Comparison of ENCODE assay signal across 8 cellular contexts in the genomic region with DNA sequence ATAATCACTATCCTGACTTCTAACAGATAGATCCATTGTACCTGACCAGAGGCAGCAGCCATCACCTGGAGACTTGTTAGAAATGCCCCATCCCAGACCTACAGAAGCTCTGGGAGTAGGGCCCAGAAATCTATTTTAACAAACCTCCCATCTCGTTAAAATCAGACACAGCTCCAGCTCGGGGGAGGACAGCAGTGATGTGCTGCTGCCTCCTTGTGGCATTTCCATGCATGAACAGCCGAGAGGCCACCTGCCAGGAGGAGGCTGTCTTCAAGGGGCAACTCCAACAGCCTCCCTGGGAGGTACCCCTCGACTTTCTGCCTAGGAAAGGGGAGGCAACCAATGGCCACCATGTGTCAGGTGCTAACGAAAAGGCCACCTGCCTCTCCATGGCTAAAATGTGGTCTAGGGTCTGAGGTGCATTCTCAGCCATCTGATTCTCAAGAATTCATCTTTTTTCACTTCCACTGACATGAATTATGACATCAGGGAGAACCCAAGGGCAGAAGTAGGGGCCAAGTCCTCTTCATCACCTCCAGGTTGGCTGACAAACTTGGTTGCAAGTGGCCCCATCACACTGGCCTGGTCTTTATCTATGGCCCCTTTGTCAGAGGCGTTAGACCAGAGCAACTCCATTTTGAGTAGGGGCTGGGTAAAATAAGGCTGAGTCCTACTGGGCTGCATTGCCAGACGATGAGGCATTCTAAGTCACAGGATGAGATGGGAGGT. TPM values are rescaled to one million over a fixed set of nuclear protein-coding genes. Genes with fewer than 3 reads are reported as not detected.
A peak's percentile ranks its signal among the peaks of the same experiment; 100 is the strongest.
DNase-seq lines count a peak whose midpoint lies in the region; ATAC-seq, FAIRE-seq and TF ChIP-seq lines count a peak whose summit lies in the region.

No MANE protein-coding gene starts in this region.

- H3K36me3 ChIP-seq in H1 (ENCODE audit: control insufficient read depth in 2 of 4, insufficient read depth in 4 of 4, low read length in 3 of 4) = no peaks in the 10 kb centered on the region

- ATAC-seq in stimulated activated memory B cell treated with anti-CD40 and anti-IgM and Interleukin-4, amounts not matched to agents 10 μg/mL and 1 μg/mL and 100 μg/mL, for 72 hours = peak; percentile 71

- no peaks in the 10 kb centered on the region for H3K79me1 ChIP-seq in H1 (ENCODE audit: low read depth, low read length)

- no peaks in the 10 kb centered on the region for H4K20me1 ChIP-seq in H1 (replicated peaks in 1 of 2; ENCODE audit: control insufficient read depth in 1 of 2, insufficient read depth in 2 of 2, low read length in 2 of 2)

- FAIRE-seq in GM12891 (lab: Jason Lieb, UNC) (peak; percentile 72), H1 (lab: Jason Lieb, UNC) (no peak)

- H3K4me3 ChIP-seq in AG04449 (ENCODE audit: low read depth, low read length) (no peak overlapping the region), H1 (ENCODE audit: extremely low read depth in 1 of 4, insufficient read depth in 2 of 4, low read depth in 3 of 4, low read length in 4 of 4) (no peak overlapping the region)

- peaks cover 4% of the 10 kb centered on the region for H3K9me3 Mint-ChIP-seq in stimulated activated memory B cell treated with anti-CD40 and anti-IgM and Interleukin-4, amounts not matched to agents 10 μg/mL and 1 μg/mL and 100 μg/mL, for 72 hours

- no peak overlapping the region for H3K14ac ChIP-seq in H1 (ENCODE audit: insufficient read length)

- H3K27ac ChIP-seq in H1 (ENCODE audit: low read depth, low read length) = no peak overlapping the region

- H3K23me2 ChIP-seq in H1 (ENCODE audit: low read depth, low read length) = no peaks in the 10 kb centered on the region

- H4K91ac ChIP-seq in H1 (replicated peaks; ENCODE audit: insufficient read length, low read length) = no peak overlapping the region

- WGBS in H1 (ENCODE audit: extremely low coverage in 1 of 2, insufficient coverage in 1 of 2, insufficient read length in 1 of 2, insufficient replicate concordance in 2 of 2, low coverage in 1 of 2, low lambda C conversion rate in 2 of 2, missing lambda C conversion rate in 1 of 2), 2 experiments = 48% methylated on average over 7 of the region's 7 CpGs; no CpG with 5 or more reads in 1 of the 2 experiments

- peaks cover 3 to 13% (median 9%) of the 10 kb centered on the region in 4 experiments; a peak in 4 of 7 replicates for H3K4me1 ChIP-seq in H1 (replicated peaks in 1 of 4; ENCODE audit: control insufficient read depth in 3 of 4, insufficient read depth in 4 of 4, low read length in 3 of 4)

- peak; percentile 93 for TF ChIP-seq CTCF in AG04449 (IDR thresholded peaks at IDR 0.05; ENCODE audit: insufficient read depth, low read length, missing control alignments)
- peak; percentile 90 to 97 (median 96) for TF ChIP-seq CTCF in H1 (IDR thresholded peaks at IDR 0.05; ENCODE audit: control extremely low read depth in 1 of 3, insufficient read depth in 1 of 3, low read depth in 1 of 3, low read length in 3 of 3)

- no peaks in the 10 kb centered on the region for H3K79me2 ChIP-seq in H1 (ENCODE audit: control insufficient read depth in 1 of 2, insufficient read depth in 2 of 2, low read length in 2 of 2)

- peak overlapping the region; percentile 6; the same call in 1 of the 2 replicates for H2BK5ac ChIP-seq in H1 (ENCODE audit: low read depth, low read length)

- H3K4me1 Mint-ChIP-seq in stimulated activated memory B cell treated with anti-CD40 and anti-IgM and Interleukin-4, amounts not matched to agents 10 μg/mL and 1 μg/mL and 100 μg/mL, for 72 hours = peaks cover 11% of the 10 kb centered on the region

- TF ChIP-seq RAD21 in H1 (IDR thresholded peaks at IDR 0.05 in 1 of 2, conservative IDR thresholded peaks at IDR 0.05 in 1 of 2; ENCODE audit: low read depth in 2 of 2, low read length in 2 of 2) = peak; percentile 98 to 99

- no peak overlapping the region for H3K4me3 Mint-ChIP-seq in stimulated activated memory B cell treated with anti-CD40 and anti-IgM and Interleukin-4, amounts not matched to agents 10 μg/mL and 1 μg/mL and 100 μg/mL, for 72 hours

- no peak overlapping the region for H2AFZ ChIP-seq in H1 (ENCODE audit: low read length)

- no peak overlapping the region for H3K9ac ChIP-seq in H1 (replicated peaks in 1 of 4; ENCODE audit: extremely low read depth in 1 of 4, low read depth in 3 of 4, low read length in 3 of 4)

- peaks cover 26% of the 10 kb centered on the region for H3K27me3 Mint-ChIP-seq in stimulated activated memory B cell treated with anti-CD40 and anti-IgM and Interleukin-4, amounts not matched to agents 10 μg/mL and 1 μg/mL and 100 μg/mL, for 72 hours

- H4K8ac ChIP-seq in H1 (ENCODE audit: extremely low read depth, insufficient read depth, low read length) = no peak overlapping the region

- no peak overlapping the region for H3K4ac ChIP-seq in H1 (replicated peaks; ENCODE audit: insufficient read length, low read depth, low read length)

- H3K18ac ChIP-seq in H1 (ENCODE audit: extremely low read depth, low read length) = no peak overlapping the region

- H2BK20ac ChIP-seq in H1 (ENCODE audit: low read length) = no peak overlapping the region

- DNase-seq in AG04449 (ENCODE audit: low read depth, low spot score) = no peak
- peak; percentile 44 for DNase-seq in GM12891 (ENCODE audit: insufficient read length, low spot score)
- DNase-seq in NCI-H226 = peak; percentile 65
- DNase-seq in activated CD8-positive, alpha-beta memory T cell treated with anti-CD3 and anti-CD28 coated beads for 24 hours = peak; percentile 79
- peak in 1 of 2 experiments; percentile 86 for DNase-seq in H1 (ENCODE audit: low read depth in 1 of 2, low spot score in 2 of 2)
- DNase-seq in midbrain (lab: John Stamatoyannopoulos, UW) = peak; percentile 82
- DNase-seq in NCI-H187 (lab: John Stamatoyannopoulos, UW) = no peak

- H4K5ac ChIP-seq in H1 (ENCODE audit: insufficient read length, low read depth, low read length) = no peak overlapping the region

- no peak overlapping the region for H2AK5ac ChIP-seq in H1 (ENCODE audit: low read depth, low read length)

- H2BK120ac ChIP-seq in H1 (replicated peaks; ENCODE audit: low read depth, low read length) = no peak overlapping the region

- H3K23ac ChIP-seq in H1 (ENCODE audit: insufficient read length) = no peak overlapping the region

- POLR2A ChIA-PET in AG04449 (lab: Yijun Ruan, JAX) (no interaction called here), H1 (lab: Charles Lee; ENCODE audit: partially characterized antibody) (interaction anchor here (1.0 to 3.6 kb wide), 2 partner anchors 10 to 50 kb away, joined by 3 to 12 read pairs; no protein-coding TSS in a partner anchor)

- TF ChIP-seq POLR2A in GM12891 (IDR thresholded peaks at IDR 0.05; ENCODE audit: low read depth, low read length) = no peak
- no peak for TF ChIP-seq POLR2A in H1 (IDR thresholded peaks at IDR 0.05; ENCODE audit: control extremely low read depth in 1 of 2, low read depth in 2 of 2, low read length in 2 of 2)

- H3K27me3 ChIP-seq in H1 (replicated peaks in 1 of 4; ENCODE audit: control insufficient read depth in 3 of 4, extremely low read depth in 1 of 4, insufficient read depth in 3 of 4, low read length in 3 of 4) = no peaks in the 10 kb centered on the region

- no peaks in the 10 kb centered on the region; a peak in 1 of 4 replicates for H3K9me3 ChIP-seq in H1 (ENCODE audit: insufficient read depth in 2 of 2, low read depth in 1 of 2, low read length in 1 of 2)

- no peak overlapping the region for H3K27ac Mint-ChIP-seq in stimulated activated memory B cell treated with anti-CD40 and anti-IgM and Interleukin-4, amounts not matched to agents 10 μg/mL and 1 μg/mL and 100 μg/mL, for 72 hours

- no peak overlapping the region for H3K4me2 ChIP-seq in H1 (ENCODE audit: insufficient read depth in 1 of 2, low read depth in 2 of 2, low read length in 2 of 2)

- no peak for TF ChIP-seq EP300 in H1 (IDR thresholded peaks at IDR 0.05; ENCODE audit: borderline replicate concordance in 1 of 2, low read depth in 2 of 2, low read length in 2 of 2)

- peaks cover 6% of the 10 kb centered on the region for H3K36me3 Mint-ChIP-seq in stimulated activated memory B cell treated with anti-CD40 and anti-IgM and Interleukin-4, amounts not matched to agents 10 μg/mL and 1 μg/mL and 100 μg/mL, for 72 hours

- peak overlapping the region; percentile 20; the same call in 1 of the 2 replicates for H2BK15ac ChIP-seq in H1 (ENCODE audit: low read length)

- H2BK12ac ChIP-seq in H1 (ENCODE audit: low read depth, low read length) = 0 out of 2 replicates have a peak overlapping the region, but pooled peaks have one; percentile 20

- CTCF ChIA-PET in AG04449 (lab: Yijun Ruan, JAX) = interaction anchor here (0.6 to 21.9 kb wide), 23 partner anchors 9 to 213 kb away, joined by 3 to 801 read pairs (median 5); partner anchors contain the start of genes ADA and CCN5
- CTCF ChIA-PET in H1 (lab: Charles Lee; ENCODE audit: partially characterized antibody) = interaction anchor here (0.6 to 20.4 kb wide), 14 partner anchors 11 to 133 kb away, joined by 3 to 180 read pairs (median 8); partner anchors contain the start of gene CCN5

- H3K56ac ChIP-seq in H1 (replicated peaks; ENCODE audit: insufficient read length, low read depth, low read length) = no peak overlapping the region

TF ChIP-seq in GM12891, 5 proteins besides CTCF, POLR2A, EP300 and RAD21 (continues in another document):
- no peak for TF ChIP-seq PAX5 (IDR thresholded peaks at IDR 0.05; ENCODE audit: insufficient read depth, low read length, severe bottlenecking)

TF ChIP-seq in H1, 55 proteins besides CTCF, POLR2A, EP300 and RAD21 (continues in another document):
- no peak for TF ChIP-seq CHD2 (IDR thresholded peaks at IDR 0.05; ENCODE audit: low read length)

RNA-seq across cellular contexts. Expression of gene KCNK15, which starts 12.2 kb away (rescaled TPM):
- polyA plus RNA-seq in GM12891 (2012; ENCODE audit: low read depth, missing spikeins) = not detected
- total RNA-seq in H1 (2021; fragmentation: NEBNext Ultra II Directional; extraction: Animal tissue kit (Norgen Biotek cat#: 25700)) = 0.24 and 0.33 TPM in 2 replicates
- polyA plus RNA-seq in H1 (2011; rRNA removed) = 0.33 and 0.74 TPM in 2 replicates
- 0.30 TPM for polyA plus RNA-seq in H1 (2011; cell fraction: cytosol; rRNA removed)
- polyA plus RNA-seq in H1 (2011; cell fraction: nucleus; rRNA removed) = 0.54 TPM
- 0.17 to 0.52 TPM (median 0.37 TPM) in 4 replicates for polyA plus RNA-seq in H1 (2012, experiment 1 of 2)
- polyA plus RNA-seq in H1 (2012, experiment 2 of 2) = 0.22 TPM
- polyA plus RNA-seq in H1 (2013, experiment 1 of 2) = 0.26 TPM
- 0.26 TPM for polyA plus RNA-seq in H1 (2013, experiment 2 of 2)
- 0.17 and 0.79 TPM in 2 replicates for polyA minus RNA-seq in H1 (2011; rRNA and poly(A)+ RNA removed)
- polyA minus RNA-seq in H1 (2011; cell fraction: cytosol; rRNA and poly(A)+ RNA removed) = 0.66 TPM
- 2.1 TPM for polyA minus RNA-seq in H1 (2011; cell fraction: nucleus; rRNA and poly(A)+ RNA removed)

RNA-seq across cellular contexts. Expression of gene CCN5, which starts 18.3 kb away (rescaled TPM):
- polyA plus RNA-seq in GM12891 (2012; ENCODE audit: low read depth, missing spikeins) = not detected
- total RNA-seq in H1 (2021; fragmentation: NEBNext Ultra II Directional; extraction: Animal tissue kit (Norgen Biotek cat#: 25700)) = not detected in 2 replicates
- polyA plus RNA-seq in H1 (2011; rRNA removed) = not detected in 2 replicates
- not detected for polyA plus RNA-seq in H1 (2011; cell fraction: cytosol; rRNA removed)
- polyA plus RNA-seq in H1 (2011; cell fraction: nucleus; rRNA removed) = not detected
- 0.07 TPM in 1 of 4 replicates, not detected in the others for polyA plus RNA-seq in H1 (2012, experiment 1 of 2)
- polyA plus RNA-seq in H1 (2012, experiment 2 of 2) = 0.10 TPM
- not detected for polyA plus RNA-seq in H1 (2013, experiment 1 of 2)
- not detected for polyA plus RNA-seq in H1 (2013, experiment 2 of 2)
- not detected in 2 replicates for polyA minus RNA-seq in H1 (2011; rRNA and poly(A)+ RNA removed)
- polyA minus RNA-seq in H1 (2011; cell fraction: cytosol; rRNA and poly(A)+ RNA removed) = 6.5 TPM
- 2.2 TPM for polyA minus RNA-seq in H1 (2011; cell fraction: nucleus; rRNA and poly(A)+ RNA removed)

Comparison
In these comparisons a context has a peak if more than half of its experiments do, and no peak if none do; other contexts are left out.
1. DNase-seq: peak in GM12891 (single experiment), NCI-H226 (single experiment), activated CD8-positive, alpha-beta memory T cell treated with anti-CD3 and anti-CD28 coated beads for 24 hours (single experiment) and midbrain (single experiment); none in AG04449 (single experiment) and NCI-H187 (0 of 2).